Comparison of ENCODE assay signal across 12 cellular contexts in the genomic region with DNA sequence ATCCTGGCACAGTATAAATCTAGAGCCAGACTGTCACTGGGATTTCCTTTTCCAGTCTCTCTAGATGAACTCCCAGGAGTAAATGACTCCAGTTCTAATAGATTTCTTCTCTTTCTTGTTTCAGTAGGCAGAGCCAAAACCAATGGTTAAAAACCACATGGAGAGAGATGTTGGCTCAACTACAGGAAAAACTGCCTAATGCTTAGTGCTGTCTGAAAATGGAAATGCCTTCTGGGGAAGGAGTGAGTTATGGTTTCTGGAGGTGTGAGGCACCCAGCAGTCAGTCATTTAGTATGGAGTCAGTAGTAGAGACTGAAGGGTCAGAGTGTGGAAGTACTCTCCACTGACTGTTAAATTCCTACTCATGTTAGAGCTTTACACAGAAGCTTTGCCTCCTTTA.
"Had no signal": no experiment of that assay in that cellular context is flagged by ENCODE, and none has a peak within 500 bp of the region (broad histone marks: within the 10 kb centered on the region; RNA-seq: fewer than 3 reads in every experiment).

No MANE protein-coding gene starts in this region.

- H3K4me1 ChIP-seq: esophagus muscularis mucosa, stomach had no signal

- H3K36me3 ChIP-seq: esophagus muscularis mucosa, spleen, stomach, thoracic aorta had no signal

- DNase-seq: activated CD4-positive, alpha-beta T cell treated with anti-CD3 and anti-CD28 coated beads, Interleukin-2, amount 50 U/mL, for 1 hour; activated CD4-positive, CD25-positive, alpha-beta regulatory T cell; activated naive CD4-positive, alpha-beta T cell treated with Interleukin-2 at 50 U/mL for 16 hours; central memory CD4-positive, alpha-beta T cell; foreskin keratinocyte; mesendoderm; spleen; stomach; SW 1271 had no signal

- H3K27me3 ChIP-seq: esophagus muscularis mucosa, foreskin keratinocyte, spleen, stomach had no signal

- H3K4me3 ChIP-seq: coronary artery, esophagus muscularis mucosa, spleen, stomach, thoracic aorta had no signal

- H3K9me3 ChIP-seq: esophagus muscularis mucosa, spleen, stomach, thoracic aorta had no signal

- H3K27ac ChIP-seq: coronary artery, esophagus muscularis mucosa, foreskin keratinocyte, spleen, stomach, thoracic aorta had no signal
